In genomic region chr12:80192087-80192486, GRCh38 we compare ENCODE assay signal across 21 cellular contexts.
DNase-seq lines count a peak whose midpoint lies in the region; ATAC-seq and TF ChIP-seq lines count a peak whose summit lies in the region.
"Had no signal": no experiment of that assay in that cellular context is flagged by ENCODE, and none has a peak within 500 bp of the region (broad histone marks: within the 10 kb centered on the region; RNA-seq: fewer than 3 reads in every experiment).

No MANE protein-coding gene starts in this region.

- H3K4me1 ChIP-seq in SK-N-SH (ENCODE audit: control insufficient read depth in 1 of 2, insufficient read depth in 2 of 2, low read depth in 1 of 2, low read length in 1 of 2) = peaks cover 0 to 9% of the 10 kb centered on the region in 2 experiments; a peak in 2 of 4 replicates

- H3K9me3 Mint-ChIP-seq in stimulated activated memory B cell treated with anti-CD40 and anti-IgM and Interleukin-4, amounts not matched to agents 10 μg/mL and 1 μg/mL and 100 μg/mL, for 72 hours = no peaks in the 10 kb centered on the region
- H3K9me3 Mint-ChIP-seq in activated naive CD8-positive, alpha-beta T cell treated with anti-CD3 and anti-CD28 coated beads, Interleukin-2, amount 50 U/mL, for 24 hours = no peaks in the 10 kb centered on the region
- H3K9me3 Mint-ChIP-seq: activated naive CD8-positive, alpha-beta T cell treated with anti-CD3 and anti-CD28 coated beads, Interleukin-2, amount 10 ng/mL, durations not matched to agents 7 days and 5 days; activated T-helper 1 cell treated with anti-CD3 and anti-CD28 coated beads, Interleukin-12 subunit alpha, Interleukin-12 subunit beta, Interleukin-2, Interleukin-4 antibody, amounts not matched to agents 30 ng/mL and 10 ng/mL and 1 ng/mL, durations not matched to agents 14 hours and 24 hours and 36 hours had no signal

- no peak overlapping the region for H3K27ac ChIP-seq in SK-N-SH (ENCODE audit: low read depth in 2 of 2, low read length in 1 of 2)
- H3K27ac ChIP-seq: 22Rv1, esophagus muscularis mucosa, left lung had no signal

- H3K4me3 ChIP-seq in SK-N-SH (ENCODE audit: low read depth in 2 of 2, low read length in 1 of 2) (no peak overlapping the region), fibroblast of villous mesenchyme (ENCODE audit: low read depth, low read length) (no peak overlapping the region)
- H3K4me3 ChIP-seq: esophagus muscularis mucosa, left lung had no signal

- H3K27me3 ChIP-seq in SK-N-SH (ENCODE audit: insufficient read depth) = no peaks in the 10 kb centered on the region
- H3K27me3 ChIP-seq: esophagus muscularis mucosa, left lung had no signal

- H2AFZ ChIP-seq in SK-N-SH (ENCODE audit: low read depth) = 0 out of 2 replicates have a peak overlapping the region, but pooled peaks have one; percentile 9

- H3F3A ChIP-seq in SK-N-SH (replicated peaks; ENCODE audit: insufficient read depth) = peaks cover 20% of the 10 kb centered on the region

- no peak for ATAC-seq in SK-N-SH treated with all-trans-retinoic acid at 6 μM for 48 hours
- ATAC-seq in T-helper 17 cell = no peak
- peak; percentile 31 for ATAC-seq in stimulated activated memory B cell treated with anti-CD40 and anti-IgM and Interleukin-4, amounts not matched to agents 10 μg/mL and 1 μg/mL and 100 μg/mL, for 72 hours
- no peak for ATAC-seq in activated naive CD8-positive, alpha-beta T cell treated with anti-CD3 and anti-CD28 coated beads, Interleukin-2, amount 50 U/mL, for 24 hours
- ATAC-seq: activated CD4-positive, alpha-beta T cell treated with anti-CD3 and anti-CD28 coated beads for 36 hours; activated CD8-positive, alpha-beta memory T cell treated with anti-CD3 and anti-CD28 coated beads, Interleukin-2, amount 10 ng/mL, durations not matched to agents 7 days and 5 days; left lung; Right ventricle myocardium inferior had no signal

- H3K9me3 ChIP-seq in SK-N-SH (no peaks in the 10 kb centered on the region), T-helper 17 cell (ENCODE audit: control insufficient read depth, low read length, poor library complexity, severe bottlenecking) (no peaks in the 10 kb centered on the region)
- H3K9me3 ChIP-seq: esophagus muscularis mucosa, left lung had no signal

- POLR2A ChIA-PET in SK-N-SH (lab: Yijun Ruan, JAX) = no interaction called here

- 71% methylated on average over 3 of the region's 3 CpGs for WGBS in SK-N-SH (ENCODE audit: low lambda C conversion rate)

- H3K4me2 ChIP-seq in SK-N-SH = no peak overlapping the region

- H4K20me1 ChIP-seq in SK-N-SH (ENCODE audit: insufficient read depth) = no peaks in the 10 kb centered on the region

- CTCF ChIA-PET in SK-N-SH (lab: Yijun Ruan, JAX) = no interaction called here

- no peak overlapping the region for H3K9ac ChIP-seq in SK-N-SH

- H3K36me3 ChIP-seq in SK-N-SH (replicated peaks in 1 of 2; ENCODE audit: control insufficient read depth in 1 of 2, insufficient read depth in 2 of 2, low read length in 1 of 2) = no peaks in the 10 kb centered on the region
- H3K36me3 ChIP-seq: esophagus muscularis mucosa, left lung had no signal

- no peak overlapping the region for H3K4me3 Mint-ChIP-seq in T-helper 17 cell
- H3K4me3 Mint-ChIP-seq in stimulated activated memory B cell treated with anti-CD40 and anti-IgM and Interleukin-4, amounts not matched to agents 10 μg/mL and 1 μg/mL and 100 μg/mL, for 72 hours = no peak overlapping the region
- H3K4me3 Mint-ChIP-seq in activated naive CD8-positive, alpha-beta T cell treated with anti-CD3 and anti-CD28 coated beads, Interleukin-2, amount 50 U/mL, for 24 hours = no peak overlapping the region
- H3K4me3 Mint-ChIP-seq: activated CD4-positive, alpha-beta T cell treated with anti-CD3 and anti-CD28 coated beads for 36 hours; activated CD8-positive, alpha-beta memory T cell treated with anti-CD3 and anti-CD28 coated beads, Interleukin-2, amount 10 ng/mL, durations not matched to agents 7 days and 5 days; activated naive CD8-positive, alpha-beta T cell treated with anti-CD3 and anti-CD28 coated beads, Interleukin-2, amount 10 ng/mL, durations not matched to agents 7 days and 5 days; activated T-helper 1 cell treated with anti-CD3 and anti-CD28 coated beads, Interleukin-12 subunit alpha, Interleukin-12 subunit beta, Interleukin-2, Interleukin-4 antibody, amounts not matched to agents 30 ng/mL and 10 ng/mL and 1 ng/mL, durations not matched to agents 14 hours and 24 hours and 36 hours had no signal

- H3K27ac Mint-ChIP-seq in T-helper 17 cell = peak overlapping the region; percentile 19
- H3K27ac Mint-ChIP-seq in stimulated activated memory B cell treated with anti-CD40 and anti-IgM and Interleukin-4, amounts not matched to agents 10 μg/mL and 1 μg/mL and 100 μg/mL, for 72 hours = no peak overlapping the region
- H3K27ac Mint-ChIP-seq in activated naive CD8-positive, alpha-beta T cell treated with anti-CD3 and anti-CD28 coated beads, Interleukin-2, amount 50 U/mL, for 24 hours = no peak overlapping the region
- H3K27ac Mint-ChIP-seq: activated CD4-positive, alpha-beta T cell treated with anti-CD3 and anti-CD28 coated beads for 36 hours; activated CD8-positive, alpha-beta memory T cell treated with anti-CD3 and anti-CD28 coated beads, Interleukin-2, amount 10 ng/mL, durations not matched to agents 7 days and 5 days; activated naive CD8-positive, alpha-beta T cell treated with anti-CD3 and anti-CD28 coated beads, Interleukin-2, amount 10 ng/mL, durations not matched to agents 7 days and 5 days; activated T-helper 1 cell treated with anti-CD3 and anti-CD28 coated beads, Interleukin-12 subunit alpha, Interleukin-12 subunit beta, Interleukin-2, Interleukin-4 antibody, amounts not matched to agents 30 ng/mL and 10 ng/mL and 1 ng/mL, durations not matched to agents 14 hours and 24 hours and 36 hours had no signal

- no peak for TF ChIP-seq EP300 in SK-N-SH (IDR thresholded peaks at IDR 0.05; ENCODE audit: borderline replicate concordance in 1 of 2, low read depth in 1 of 2, low read length in 1 of 2)

- no peak for TF ChIP-seq CTCF in SK-N-SH (IDR thresholded peaks at IDR 0.05)
- no peak for TF ChIP-seq CTCF in fibroblast of villous mesenchyme (IDR thresholded peaks at IDR 0.05; ENCODE audit: insufficient read depth, low read depth, low read length)

- no peak for DNase-seq in SK-N-SH
- DNase-seq in T-helper 17 cell = no peak
- peak; percentile 29 for DNase-seq in fibroblast of villous mesenchyme (ENCODE audit: low read depth)
- DNase-seq in stimulated activated CD4-positive, alpha-beta T cell treated with anti-CD3 and anti-CD28 coated beads, Interleukin-4, amount 100 ng/mL, for 24 hours = no peak
- DNase-seq in activated CD4-positive, alpha-beta T cell treated with anti-CD3 and anti-CD28 coated beads, Interleukin-2, amount 50 U/mL, for 1 hour = no peak
- DNase-seq in activated naive CD8-positive, alpha-beta T cell treated with anti-CD3 and anti-CD28 coated beads, Interleukin-2, amount 50 U/mL, for 24 hours = no peak
- DNase-seq: activated CD4-positive, alpha-beta T cell treated with anti-CD3 and anti-CD28 coated beads for 36 hours; activated CD8-positive, alpha-beta memory T cell treated with anti-CD3 and anti-CD28 coated beads, Interleukin-2, amount 10 ng/mL, durations not matched to agents 7 days and 5 days; activated naive CD8-positive, alpha-beta T cell treated with anti-CD3 and anti-CD28 coated beads, Interleukin-2, amount 10 ng/mL, durations not matched to agents 7 days and 5 days; DND-41; KBM-7; left lung; NCI-H1694 treated with DMSO at 0.1 percent for 48 hours; stimulated activated CD8-positive, alpha-beta memory T cell treated with anti-CD3 and anti-CD28 coated beads, Interleukin-4, amount 100 ng/mL, for 48 hours; substantia nigra had no signal

- TF ChIP-seq RAD21 in SK-N-SH (IDR thresholded peaks at IDR 0.05; ENCODE audit: low read length) = no peak

- no peaks in the 10 kb centered on the region for H3K9me2 ChIP-seq in SK-N-SH

- H3K79me2 ChIP-seq in SK-N-SH (ENCODE audit: insufficient read depth) = no peaks in the 10 kb centered on the region

- no peaks in the 10 kb centered on the region for H3K4me1 Mint-ChIP-seq in T-helper 17 cell
- no peaks in the 10 kb centered on the region for H3K4me1 Mint-ChIP-seq in stimulated activated memory B cell treated with anti-CD40 and anti-IgM and Interleukin-4, amounts not matched to agents 10 μg/mL and 1 μg/mL and 100 μg/mL, for 72 hours
- H3K4me1 Mint-ChIP-seq in activated naive CD8-positive, alpha-beta T cell treated with anti-CD3 and anti-CD28 coated beads, Interleukin-2, amount 50 U/mL, for 24 hours = no peaks in the 10 kb centered on the region

- peaks cover 13% of the 10 kb centered on the region for H3K27me3 Mint-ChIP-seq in T-helper 17 cell
- no peaks in the 10 kb centered on the region for H3K27me3 Mint-ChIP-seq in stimulated activated memory B cell treated with anti-CD40 and anti-IgM and Interleukin-4, amounts not matched to agents 10 μg/mL and 1 μg/mL and 100 μg/mL, for 72 hours
- H3K27me3 Mint-ChIP-seq in activated naive CD8-positive, alpha-beta T cell treated with anti-CD3 and anti-CD28 coated beads, Interleukin-2, amount 50 U/mL, for 24 hours = peaks cover 8% of the 10 kb centered on the region

- no peaks in the 10 kb centered on the region for H3K36me3 Mint-ChIP-seq in T-helper 17 cell (ENCODE audit: low read depth)
- H3K36me3 Mint-ChIP-seq in stimulated activated memory B cell treated with anti-CD40 and anti-IgM and Interleukin-4, amounts not matched to agents 10 μg/mL and 1 μg/mL and 100 μg/mL, for 72 hours = no peaks in the 10 kb centered on the region
- H3K36me3 Mint-ChIP-seq in activated naive CD8-positive, alpha-beta T cell treated with anti-CD3 and anti-CD28 coated beads, Interleukin-2, amount 50 U/mL, for 24 hours (ENCODE audit: low read depth) = no peaks in the 10 kb centered on the region
- H3K36me3 Mint-ChIP-seq: activated CD8-positive, alpha-beta memory T cell treated with anti-CD3 and anti-CD28 coated beads, Interleukin-2, amount 10 ng/mL, durations not matched to agents 7 days and 5 days; activated naive CD8-positive, alpha-beta T cell treated with anti-CD3 and anti-CD28 coated beads, Interleukin-2, amount 10 ng/mL, durations not matched to agents 7 days and 5 days had no signal

TF ChIP-seq in SK-N-SH, 30 proteins besides CTCF, POLR2A, EP300 and RAD21 (continues in another document):
- TF ChIP-seq MAX (IDR thresholded peaks at IDR 0.05; ENCODE audit: low read depth) = no peak
- TF ChIP-seq RCOR1 (IDR thresholded peaks at IDR 0.05; ENCODE audit: low read length) = no peak
- TF ChIP-seq RFX5 (IDR thresholded peaks at IDR 0.05; ENCODE audit: low read length) = no peak
- TF ChIP-seq GATA2 (CRISPR knock-in tag; IDR thresholded peaks at IDR 0.05) = no peak
